Comparison of ENCODE assay signal across 1 cellular context in the genomic region with DNA sequence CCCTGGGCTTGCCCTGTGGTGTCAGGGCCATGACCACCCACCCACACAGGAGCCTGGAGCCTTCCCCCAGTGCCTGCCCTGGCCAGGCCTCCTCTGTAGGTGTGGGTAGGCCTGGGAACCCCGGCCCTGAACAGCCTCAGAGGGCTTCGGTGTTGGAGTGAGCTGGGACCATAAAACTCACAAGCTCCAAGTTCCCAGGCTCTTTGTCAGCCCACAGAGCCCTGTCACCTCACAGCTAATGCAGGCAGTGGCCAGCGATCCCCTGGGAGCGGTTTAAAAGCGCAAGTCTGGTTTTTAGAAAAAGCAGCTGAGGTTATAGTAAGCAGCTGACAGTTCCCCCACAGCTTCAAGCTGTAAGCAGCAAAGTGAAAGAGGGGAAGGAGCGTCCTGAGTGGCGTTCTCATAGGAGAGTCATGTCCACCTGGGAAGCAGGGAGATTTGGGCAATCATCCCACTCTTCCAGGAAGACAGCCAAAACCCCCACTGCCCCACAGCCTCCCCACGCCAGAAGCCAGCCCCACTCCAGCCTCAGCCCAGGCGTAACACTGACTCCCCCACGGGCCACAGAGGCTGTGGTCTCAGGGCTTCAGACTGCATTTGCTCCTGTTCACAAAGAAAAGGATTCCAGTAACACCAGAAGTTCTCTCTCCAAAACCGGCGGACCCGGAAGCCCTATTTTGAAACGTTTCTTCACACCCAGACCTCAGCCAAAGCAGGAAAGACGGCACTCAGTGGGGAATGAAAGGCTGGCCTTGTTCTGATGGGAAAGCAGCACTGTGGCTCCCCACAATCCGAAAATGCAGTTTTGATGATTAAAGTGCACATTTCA.
TF ChIP-seq lines count a peak whose summit lies in the region.

No MANE protein-coding gene starts in this region.

TF ChIP-seq in SK-N-SH treated with all-trans-retinoic acid at 6 μM for 48 hours, 23 proteins besides CTCF, POLR2A, EP300 and RAD21 (continued from another document):
- TF ChIP-seq RARB (CRISPR knock-in tag; IDR thresholded peaks at IDR 0.05) (no peak), BACH2 (CRISPR knock-in tag; IDR thresholded peaks at IDR 0.05; ENCODE audit: borderline replicate concordance) (no peak), ARNTL (CRISPR knock-in tag; IDR thresholded peaks at IDR 0.05; ENCODE audit: borderline replicate concordance, low read depth) (no peak), ISL1 (CRISPR knock-in tag; IDR thresholded peaks at IDR 0.05) (no peak)
- TF ChIP-seq, protein P1, sequence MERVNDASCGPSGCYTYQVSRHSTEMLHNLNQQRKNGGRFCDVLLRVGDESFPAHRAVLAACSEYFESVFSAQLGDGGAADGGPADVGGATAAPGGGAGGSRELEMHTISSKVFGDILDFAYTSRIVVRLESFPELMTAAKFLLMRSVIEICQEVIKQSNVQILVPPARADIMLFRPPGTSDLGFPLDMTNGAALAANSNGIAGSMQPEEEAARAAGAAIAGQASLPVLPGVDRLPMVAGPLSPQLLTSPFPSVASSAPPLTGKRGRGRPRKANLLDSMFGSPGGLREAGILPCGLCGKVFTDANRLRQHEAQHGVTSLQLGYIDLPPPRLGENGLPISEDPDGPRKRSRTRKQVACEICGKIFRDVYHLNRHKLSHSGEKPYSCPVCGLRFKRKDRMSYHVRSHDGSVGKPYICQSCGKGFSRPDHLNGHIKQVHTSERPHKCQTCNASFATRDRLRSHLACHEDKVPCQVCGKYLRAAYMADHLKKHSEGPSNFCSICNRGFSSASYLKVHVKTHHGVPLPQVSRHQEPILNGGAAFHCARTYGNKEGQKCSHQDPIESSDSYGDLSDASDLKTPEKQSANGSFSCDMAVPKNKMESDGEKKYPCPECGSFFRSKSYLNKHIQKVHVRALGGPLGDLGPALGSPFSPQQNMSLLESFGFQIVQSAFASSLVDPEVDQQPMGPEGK (CRISPR knock-in tag; IDR thresholded peaks at IDR 0.05; ENCODE audit: borderline replicate concordance), result no peak
